ENCODE assay signal across 9 cellular contexts in the genomic region with DNA sequence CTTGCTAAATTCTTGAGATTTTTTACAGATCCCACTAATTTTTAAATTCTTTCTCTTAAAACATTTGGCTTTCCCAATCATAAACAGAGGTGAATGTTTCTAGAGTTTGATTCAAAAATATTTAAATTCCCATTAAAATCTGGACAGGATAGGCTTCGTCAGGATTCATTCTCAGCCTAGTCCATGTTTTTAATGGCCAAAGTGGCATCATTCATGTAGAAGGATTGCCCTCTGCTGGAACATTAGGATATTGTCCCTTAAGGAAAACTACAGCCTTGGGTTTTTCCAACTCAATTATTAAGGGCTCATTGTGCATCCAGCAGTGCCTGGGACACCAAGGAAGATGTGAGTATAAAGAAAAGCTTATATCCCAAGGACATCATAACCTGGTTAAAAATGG.
A peak's percentile ranks its signal among the peaks of the same experiment; 100 is the strongest.
DNase-seq lines count a peak whose midpoint lies in the region; ATAC-seq, FAIRE-seq and TF ChIP-seq lines count a peak whose summit lies in the region.
"Had no signal": no experiment of that assay in that cellular context is flagged by ENCODE, and none has a peak within 500 bp of the region (broad histone marks: within the 10 kb centered on the region; RNA-seq: fewer than 3 reads in every experiment).

No MANE protein-coding gene starts in this region.

- H3K9me1 ChIP-seq in K562 (ENCODE audit: control insufficient read depth, insufficient read depth, low read length) = no peaks in the 10 kb centered on the region

- H3K4me3 Mint-ChIP-seq in natural killer cell treated with Interleukin-12 subunit alpha and Interleukin-12 subunit beta and Interleukin-15 and Interleukin-18, amount 100 ng/mL, for 72 hours = no peak overlapping the region

- no peak for TF ChIP-seq EP300 in K562 (IDR thresholded peaks at IDR 0.05; ENCODE audit: low read length)

- TF ChIP-seq POLR2A in K562 (conservative IDR thresholded peaks at IDR 0.05) = no peak
- no peak for TF ChIP-seq POLR2A in vagina (IDR thresholded peaks at IDR 0.05)

- H3K4me1 Mint-ChIP-seq in natural killer cell treated with Interleukin-12 subunit alpha and Interleukin-12 subunit beta and Interleukin-15 and Interleukin-18, amount 100 ng/mL, for 72 hours (ENCODE audit: low read depth in 2 of 2) = no peaks in the 10 kb centered on the region

- no peaks in the 10 kb centered on the region for H3K9me3 ChIP-seq in K562 (replicated peaks; ENCODE audit: control insufficient read depth, insufficient read depth, low read depth, low read length)
- H3K9me3 ChIP-seq in vagina = no peaks in the 10 kb centered on the region

- H3K9ac ChIP-seq in K562 (ENCODE audit: insufficient read depth in 1 of 2, low read depth in 2 of 2, low read length in 2 of 2) = no peak overlapping the region
- H3K9ac ChIP-seq: BLaER1 treated with 17β-estradiol and CSF1 and Interleukin-3, amounts not matched to agents 10 nM and 100 nM had no signal

- WGBS in K562 (ENCODE audit: insufficient coverage, low coverage, missing lambda C conversion rate) = 0% methylated on average over 1 of the region's 1 CpG

- peak; percentile 76 for ATAC-seq in K562
- ATAC-seq in natural killer cell treated with Interleukin-12 subunit alpha and Interleukin-12 subunit beta and Interleukin-15 and Interleukin-18, amount 100 ng/mL, for 72 hours = no peak

- no peak overlapping the region for H3K4me2 ChIP-seq in K562 (ENCODE audit: insufficient read depth, low read length)
- H3K4me2 ChIP-seq: BLaER1 treated with 17β-estradiol and CSF1 and Interleukin-3, amounts not matched to agents 10 nM and 100 nM had no signal

- BruUV-seq in K562 (replicated peaks; lab: Mats Ljungman, UMichigan) = no TSS peak

- H4K20me1 ChIP-seq in K562 (replicated peaks; ENCODE audit: control insufficient read depth, insufficient read depth, low read length) = no peaks in the 10 kb centered on the region
- H4K20me1 ChIP-seq: BLaER1 treated with 17β-estradiol and CSF1 and Interleukin-3, amounts not matched to agents 10 nM and 100 nM had no signal

- no peaks in the 10 kb centered on the region for H3K9me3 Mint-ChIP-seq in natural killer cell treated with Interleukin-12 subunit alpha and Interleukin-12 subunit beta and Interleukin-15 and Interleukin-18, amount 100 ng/mL, for 72 hours

- in situ Hi-C loops in K562 (cut with MboI) = loop anchor here (10.0 kb wide), 1 partner anchor 662 kb away; no protein-coding TSS in a partner anchor

- H3K36me3 Mint-ChIP-seq in natural killer cell treated with Interleukin-12 subunit alpha and Interleukin-12 subunit beta and Interleukin-15 and Interleukin-18, amount 100 ng/mL, for 72 hours = no peaks in the 10 kb centered on the region

- H3K4me1 ChIP-seq in K562 (replicated peaks in 1 of 2; ENCODE audit: control insufficient read depth in 2 of 2, insufficient read depth in 2 of 2, low read length in 2 of 2) (peaks cover 4 to 6% of the 10 kb centered on the region in 2 experiments; a peak in 4 of 5 replicates), vagina (peaks cover 7% of the 10 kb centered on the region)

- DNase-seq in NCI-H1417 (lab: John Stamatoyannopoulos, UW) (peak; percentile 33 to 80 (median 60)), NCI-H1417 treated with DMSO at 0.1 percent for 48 hours (lab: John Stamatoyannopoulos, UW) (no peak), NCI-H2107 treated with DMSO at 0.1 percent for 48 hours (lab: John Stamatoyannopoulos, UW; ENCODE audit: unreplicated experiment) (peak; percentile 19), K562 (ENCODE audit: extremely low read depth in 1 of 4, low spot score in 3 of 4) (peak; percentile 55 to 59 (median 58)), vagina (ENCODE audit: extremely low spot score in 2 of 2) (no peak), activated gamma-delta T cell (lab: John Stamatoyannopoulos, UW) (no peak)
- DNase-seq in natural killer cell treated with Interleukin-12 subunit alpha and Interleukin-12 subunit beta and Interleukin-15 and Interleukin-18, amount 100 ng/mL, for 72 hours (ENCODE audit: low spot score) = no peak

- intact Hi-C loops in K562 (cut with micrococcal nuclease) (loop anchor here (1.0 to 5.0 kb wide), 3 partner anchors 69 to 661 kb away; no protein-coding TSS in a partner anchor), vagina (cut with DNase I) (loop anchor here (5.0 to 10.0 kb wide), 2 partner anchors 70 to 462 kb away; partner anchors contain the start of gene FHOD3)

- H3K27ac Mint-ChIP-seq in natural killer cell treated with Interleukin-12 subunit alpha and Interleukin-12 subunit beta and Interleukin-15 and Interleukin-18, amount 100 ng/mL, for 72 hours = no peak overlapping the region

- CTCF ChIA-PET in K562 (lab: Yijun Ruan, JAX; ENCODE audit: low intra/inter-chr PET ratio) = interaction anchor here (0.5 to 1.9 kb wide), 4 partner anchors 69 to 1000 kb away, joined by 3 to 11 read pairs (median 6); no protein-coding TSS in a partner anchor

- H3K27me3 ChIP-seq in K562 (ENCODE audit: control insufficient read depth in 2 of 2, insufficient read depth in 2 of 2, low read length in 2 of 2) = peaks cover 29 to 33% of the 10 kb centered on the region in 2 experiments
- no peaks in the 10 kb centered on the region for H3K27me3 ChIP-seq in vagina
- H3K27me3 ChIP-seq: BLaER1 treated with 17β-estradiol and CSF1 and Interleukin-3, amounts not matched to agents 10 nM and 100 nM had no signal

- no peaks in the 10 kb centered on the region for H3K79me2 ChIP-seq in K562 (ENCODE audit: control insufficient read depth, insufficient read depth, low read length)

- H3K27ac ChIP-seq in K562 (ENCODE audit: extremely low read depth, low read depth, low read length) (no peak overlapping the region), vagina (no peak overlapping the region)
- H3K27ac ChIP-seq: BLaER1 treated with 17β-estradiol and CSF1 and Interleukin-3, amounts not matched to agents 10 nM and 100 nM had no signal

- TF ChIP-seq RAD21 in K562 (CRISPR knock-in tag; conservative IDR thresholded peaks at IDR 0.05 in 1 of 2, IDR thresholded peaks at IDR 0.05 in 1 of 2) = peak; percentile 76 to 89

- H3K27me3 Mint-ChIP-seq in natural killer cell treated with Interleukin-12 subunit alpha and Interleukin-12 subunit beta and Interleukin-15 and Interleukin-18, amount 100 ng/mL, for 72 hours = peaks cover 5 to 14% of the 10 kb centered on the region in 2 donors

- TF ChIP-seq CTCF in K562 (IDR thresholded peaks at IDR 0.05 in 2 of 3, conservative IDR thresholded peaks at IDR 0.05 in 1 of 3; ENCODE audit: insufficient read depth in 2 of 3, low read depth in 1 of 3, low read length in 3 of 3) = peak; percentile 60 to 88 (median 70)
- TF ChIP-seq CTCF in vagina (IDR thresholded peaks at IDR 0.05) = peak; percentile 9 to 80 (median 50)

- POLR2A ChIA-PET in K562 (lab: Yijun Ruan, JAX) = no interaction called here

- no peaks in the 10 kb centered on the region for H3K36me3 ChIP-seq in K562 (ENCODE audit: control insufficient read depth, insufficient read depth, low read length)
- no peaks in the 10 kb centered on the region for H3K36me3 ChIP-seq in vagina

- FAIRE-seq in K562 (lab: Jason Lieb, UNC) (peak; percentile 86), islet of Langerhans (lab: Jason Lieb, UNC) (peak; percentile 94)

- H3K4me3 ChIP-seq in K562 (no peak overlapping the region), vagina (no peak overlapping the region)
- H3K4me3 ChIP-seq: BLaER1 treated with 17β-estradiol and CSF1 and Interleukin-3, amounts not matched to agents 10 nM and 100 nM had no signal

- no peak overlapping the region for H2AFZ ChIP-seq in K562 (ENCODE audit: low read depth, low read length)

TF ChIP-seq in K562, 482 proteins besides CTCF, POLR2A, EP300 and RAD21:
- TF ChIP-seq SAP30 (IDR thresholded peaks at IDR 0.05; ENCODE audit: borderline replicate concordance, insufficient read depth, low read depth, low read length, poor library complexity, severe bottlenecking) (no peak), NCOA2 (IDR thresholded peaks at IDR 0.05; ENCODE audit: partially characterized antibody in 2 of 2) (no peak), ZNF354B (CRISPR knock-in tag; IDR thresholded peaks at IDR 0.05) (no peak), PTRF (tag; IDR thresholded peaks at IDR 0.05) (no peak), SMC3 (conservative IDR thresholded peaks at IDR 0.05; ENCODE audit: insufficient read depth, low read depth, low read length) (peak; percentile 56; the same call in 1 of the 2 replicates), DEAF1 (CRISPR knock-in tag; IDR thresholded peaks at IDR 0.05) (peak; percentile 52; the same call in 1 of the 2 replicates), ADNP (tag; IDR thresholded peaks at IDR 0.05) (no peak)

Comparison
In these comparisons a context has a peak if more than half of its experiments do, and no peak if none do; other contexts are left out.
1. DNase-seq: peak in NCI-H1417 (3 of 3), NCI-H2107 treated with DMSO at 0.1 percent for 48 hours (single experiment) and K562 (4 of 4); none in NCI-H1417 treated with DMSO at 0.1 percent for 48 hours (single experiment), vagina (0 of 2), natural killer cell treated with Interleukin-12 subunit alpha and Interleukin-12 subunit beta and Interleukin-15 and Interleukin-18, amount 100 ng/mL, for 72 hours (single experiment) and activated gamma-delta T cell (single experiment).